Comparison of ENCODE assay signal across 14 cellular contexts in the genomic region with DNA sequence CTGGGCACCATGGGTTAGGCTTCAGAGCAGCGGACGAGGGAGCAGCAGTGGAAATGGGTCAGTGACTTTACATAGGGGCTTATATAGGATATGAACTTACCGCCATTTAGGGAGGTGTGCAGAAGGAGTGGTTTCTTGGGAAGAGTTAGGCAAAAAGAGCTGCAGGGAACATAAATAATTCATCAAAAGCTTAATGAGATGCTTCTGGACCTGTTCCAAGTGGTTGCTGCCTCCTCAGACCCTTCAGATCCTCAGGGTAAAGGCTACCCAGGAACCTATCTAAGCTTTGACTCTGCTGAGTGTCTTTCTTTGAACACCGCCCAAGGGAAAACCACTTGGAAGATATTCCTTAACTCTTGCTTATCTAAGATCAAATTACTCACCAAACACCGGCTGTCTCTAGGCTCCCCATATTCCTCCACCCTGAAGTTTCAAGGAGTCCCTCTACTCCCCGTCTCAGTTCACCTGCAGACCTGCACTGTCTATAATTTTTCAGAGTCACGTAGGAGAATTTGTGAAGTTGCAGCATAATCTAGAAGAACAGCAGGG. TPM values are rescaled to one million over a fixed set of nuclear protein-coding genes. Genes with fewer than 3 reads are reported as not detected.
DNase-seq lines count a peak whose midpoint lies in the region; ATAC-seq and TF ChIP-seq lines count a peak whose summit lies in the region.
"Had no signal": no experiment of that assay in that cellular context is flagged by ENCODE, and none has a peak within 500 bp of the region (broad histone marks: within the 10 kb centered on the region; RNA-seq: fewer than 3 reads in every experiment).

A gene (minus strand): TSS at position 51 of the 549 bp plus-strand sequence. CDS start 40 bp downstream, at position 11.

- H3K27me3 Mint-ChIP-seq in mesothelial cell of epicardium (ENCODE audit: low read depth), result peaks cover 6% of the 10 kb centered on the region

- peaks cover 27% of the 10 kb centered on the region for H3K9me3 Mint-ChIP-seq in mesothelial cell of epicardium
- H3K9me3 Mint-ChIP-seq: stimulated activated naive CD8-positive, alpha-beta T cell treated with anti-CD3 and anti-CD28 coated beads, Interleukin-15, Interleukin-2, amounts not matched to agents 100 ng/mL and 50 ng/mL, for 24 hours had no signal

- H3K4me1 Mint-ChIP-seq in mesothelial cell of epicardium, result peaks cover 28% of the 10 kb centered on the region

- ATAC-seq in HG02610 (IDR thresholded peaks at IDR 0.05; ENCODE audit: unreplicated experiment), result no peak
- no peak for ATAC-seq in GM19395 (IDR thresholded peaks at IDR 0.05; ENCODE audit: unreplicated experiment)
- no peak for ATAC-seq in stimulated activated naive CD8-positive, alpha-beta T cell treated with anti-CD3 and anti-CD28 coated beads, Interleukin-15, Interleukin-2, amounts not matched to agents 100 U/mL and 50 U/mL, for 24 hours

- H3K27ac Mint-ChIP-seq in mesothelial cell of epicardium, result peak within 1 kb of the TSS; percentile 82
- H3K27ac Mint-ChIP-seq: activated T-helper 1 cell treated with anti-CD3 and anti-CD28 coated beads, Interleukin-12 subunit alpha, Interleukin-12 subunit beta, Interleukin-2, Interleukin-4 antibody, amounts not matched to agents 30 ng/mL and 10 ng/mL and 1 ng/mL, durations not matched to agents 14 hours and 24 hours and 36 hours; stimulated activated naive CD8-positive, alpha-beta T cell treated with anti-CD3 and anti-CD28 coated beads, Interleukin-15, Interleukin-2, amounts not matched to agents 100 ng/mL and 50 ng/mL, for 24 hours had no signal

- no peak within 1 kb of the TSS for H3K4me3 Mint-ChIP-seq in mesothelial cell of epicardium
- H3K4me3 Mint-ChIP-seq: activated T-helper 1 cell treated with anti-CD3 and anti-CD28 coated beads, Interleukin-12 subunit alpha, Interleukin-12 subunit beta, Interleukin-2, Interleukin-4 antibody, amounts not matched to agents 30 ng/mL and 10 ng/mL and 1 ng/mL, durations not matched to agents 14 hours and 24 hours and 36 hours; stimulated activated naive CD8-positive, alpha-beta T cell treated with anti-CD3 and anti-CD28 coated beads, Interleukin-15, Interleukin-2, amounts not matched to agents 100 ng/mL and 50 ng/mL, for 24 hours had no signal

- no peak for TF ChIP-seq CTCF in mesothelial cell of epicardium (IDR thresholded peaks at IDR 0.05; ENCODE audit: unreplicated experiment)

- H3K36me3 Mint-ChIP-seq in mesothelial cell of epicardium, result peaks cover 5% of the 10 kb centered on the region

- DNase-seq in EH (ENCODE audit: low read depth) (peak; percentile 25), NCI-H187 treated with DMSO at 0.1 percent for 48 hours (lab: John Stamatoyannopoulos, UW) (peak; percentile 99), RPMI7951 (ENCODE audit: low read depth) (peak; percentile 89), mesothelial cell of epicardium (ENCODE audit: low spot score in 2 of 2, unreplicated experiment in 2 of 2) (no peak)
- no peak for DNase-seq in stimulated activated naive CD8-positive, alpha-beta T cell treated with anti-CD3 and anti-CD28 coated beads, Interleukin-15, Interleukin-2, amounts not matched to agents 100 U/mL and 50 U/mL, for 24 hours
- DNase-seq: C1 segment of cervical spinal cord; effector memory CD4-positive, alpha-beta T cell; NCI-H446; T1000 had no signal

RNA-seq across cellular contexts. Expression of the gene that starts here (rescaled TPM):
- total RNA-seq in RPMI7951 (2014; rRNA removed; shearing (Covaris generic)), result not detected in 2 replicates
- 1.8 to 2.8 TPM (median 2.4 TPM) in 3 replicates for total RNA-seq in mesothelial cell of epicardium
- total RNA-seq: activated T-helper 1 cell treated with anti-CD3 and anti-CD28 coated beads, Interleukin-12 subunit alpha, Interleukin-12 subunit beta, Interleukin-2, Interleukin-4 antibody, amounts not matched to agents 30 ng/mL and 10 ng/mL and 1 ng/mL, durations not matched to agents 14 hours and 24 hours and 36 hours; kidney epithelial cell had no signal

Comparison
In these comparisons a context has a peak if more than half of its experiments do, and no peak if none do; other contexts are left out.
1. Peak in DNase-seq in RPMI7951; RNA of the gene not detected or under 1 TPM.
2. DNase-seq: peak in EH (single experiment) and NCI-H187 treated with DMSO at 0.1 percent for 48 hours (single experiment); none in mesothelial cell of epicardium (0 of 2) and stimulated activated naive CD8-positive, alpha-beta T cell treated with anti-CD3 and anti-CD28 coated beads, Interleukin-15, Interleukin-2, amounts not matched to agents 100 U/mL and 50 U/mL, for 24 hours (single experiment).